ENCODE assay signal across 10 cellular contexts in genomic region chr1:195717651-195718050, GRCh38.
DNase-seq lines count a peak whose midpoint lies in the region; ATAC-seq and TF ChIP-seq lines count a peak whose summit lies in the region.
"Had no signal": no experiment of that assay in that cellular context is flagged by ENCODE, and none has a peak within 500 bp of the region (broad histone marks: within the 10 kb centered on the region; RNA-seq: fewer than 3 reads in every experiment).

No MANE protein-coding gene starts in this region.

- ATAC-seq in GM18858 (IDR thresholded peaks at IDR 0.05; ENCODE audit: unreplicated experiment), result no peak
- no peak for ATAC-seq in stimulated activated naive CD8-positive, alpha-beta T cell treated with anti-CD3 and anti-CD28 coated beads, Interleukin-15, amount 100 ng/mL, for 72 hours

- no peak overlapping the region for H3K27ac ChIP-seq in RWPE1

- CTCF ChIA-PET in RWPE1 (lab: Yijun Ruan, JAX), result interaction anchor here (0.6 to 0.8 kb wide), 8 partner anchors 14 to 1747 kb away, joined by 3 to 5 read pairs (median 3); no protein-coding TSS in a partner anchor

- H3K4me1 Mint-ChIP-seq in stimulated activated naive CD8-positive, alpha-beta T cell treated with anti-CD3 and anti-CD28 coated beads, Interleukin-15, amount 100 ng/mL, for 72 hours, result no peaks in the 10 kb centered on the region

- H3K9me3 Mint-ChIP-seq in stimulated activated naive CD8-positive, alpha-beta T cell treated with anti-CD3 and anti-CD28 coated beads, Interleukin-15, amount 100 ng/mL, for 72 hours, result no peaks in the 10 kb centered on the region

- no peak overlapping the region for H3K4me3 Mint-ChIP-seq in stimulated activated naive CD8-positive, alpha-beta T cell treated with anti-CD3 and anti-CD28 coated beads, Interleukin-15, amount 100 ng/mL, for 72 hours

- H3K27me3 Mint-ChIP-seq in stimulated activated naive CD8-positive, alpha-beta T cell treated with anti-CD3 and anti-CD28 coated beads, Interleukin-15, amount 100 ng/mL, for 72 hours, result no peaks in the 10 kb centered on the region

- TF ChIP-seq CTCF in RWPE1 (conservative IDR thresholded peaks at IDR 0.05; ENCODE audit: low read depth), result peak; percentile 55

- H3K27ac Mint-ChIP-seq in stimulated activated naive CD8-positive, alpha-beta T cell treated with anti-CD3 and anti-CD28 coated beads, Interleukin-15, amount 100 ng/mL, for 72 hours, result no peak overlapping the region

- POLR2A ChIA-PET in RWPE1 (lab: Yijun Ruan, JAX; ENCODE audit: low non-redundant PET), result no interaction called here

- DNase-seq in AG08396 (ENCODE audit: low spot score) (peak; percentile 30), H4 (ENCODE audit: low spot score) (peak; percentile 42), RWPE1 (ENCODE audit: low spot score) (peak; percentile 34), foreskin melanocyte (peak; percentile 2), glomerular visceral epithelial cell (ENCODE audit: extremely low spot score) (no peak)
- DNase-seq in activated T-cell treated with anti-CD3 and anti-CD28 coated beads, Interleukin-2, amount 50 U/mL, for 1 hour, result no peak
- DNase-seq in stimulated activated naive CD8-positive, alpha-beta T cell treated with anti-CD3 and anti-CD28 coated beads, Interleukin-15, amount 100 ng/mL, for 72 hours, result no peak
- DNase-seq: activated gamma-delta T cell treated with Interleukin-2 at 50 U/mL for 16 hours; stimulated activated CD4-positive, alpha-beta T cell treated with anti-CD3 and anti-CD28 coated beads, Interleukin-4, amount 100 ng/mL, for 4 hours had no signal

Comparison
In these comparisons a context has a peak if more than half of its experiments do, and no peak if none do; other contexts are left out.
1. DNase-seq: peak in AG08396 (single experiment), H4 (single experiment), RWPE1 (single experiment) and foreskin melanocyte (single experiment); none in activated T-cell treated with anti-CD3 and anti-CD28 coated beads, Interleukin-2, amount 50 U/mL, for 1 hour (single experiment), glomerular visceral epithelial cell (single experiment) and stimulated activated naive CD8-positive, alpha-beta T cell treated with anti-CD3 and anti-CD28 coated beads, Interleukin-15, amount 100 ng/mL, for 72 hours (0 of 2).